ENCODE assay signal across 9 cellular contexts in genomic region chr9:133141833-133142594, GRCh38.
DNase-seq lines count a peak whose midpoint lies in the region; ATAC-seq and TF ChIP-seq lines count a peak whose summit lies in the region.
"Had no signal": no experiment of that assay in that cellular context is flagged by ENCODE, and none has a peak within 500 bp of the region (broad histone marks: within the 10 kb centered on the region; RNA-seq: fewer than 3 reads in every experiment).

No MANE protein-coding gene starts in this region.

- in situ Hi-C loops in GM13977 (cut with MboI; ENCODE audit: low pct_unique_long_range_greater_than_20kb, low sequenced_read_pairs, unreplicated experiment): loop anchor here (10.0 kb wide), 1 partner anchor 47 kb away; no protein-coding TSS in a partner anchor

- ATAC-seq in GM18907 (IDR thresholded peaks at IDR 0.05; ENCODE audit: unreplicated experiment): no peak
- no peak for ATAC-seq in HG02571 (IDR thresholded peaks at IDR 0.05; ENCODE audit: unreplicated experiment)

- DNase-seq in GM13977 (ENCODE audit: low spot score) (peak; percentile 80), cortex of kidney (lab: John Stamatoyannopoulos, UW) (no peak), iPS-NIHi7 (ENCODE audit: extremely low spot score) (no peak)
- peak; percentile 52 to 57 for DNase-seq in activated CD4-positive, alpha-beta T cell treated with anti-CD3 and anti-CD28 coated beads, Interleukin-2, amount 50 U/mL, for 4 hours
- DNase-seq in effector CD4-positive, alpha-beta T cell: peak; percentile 85
- DNase-seq in stimulated activated CD4-positive, alpha-beta T cell treated with anti-CD3 and anti-CD28 coated beads, TNF-alpha, amount 100 ng/mL, for 1 hour (ENCODE audit: low read depth in 3 of 3, low spot score in 1 of 3): peak in 2 of 3 donors; percentile 41 to 67
- DNase-seq: IMR-90 had no signal

- peak; percentile 2 for TF ChIP-seq CTCF in GM13977 (IDR thresholded peaks at IDR 0.05; ENCODE audit: extremely low read depth, insufficient read depth, missing control alignments)

Comparison
In these comparisons a context has a peak if more than half of its experiments do, and no peak if none do; other contexts are left out.
1. DNase-seq: peak in GM13977 (single experiment), activated CD4-positive, alpha-beta T cell treated with anti-CD3 and anti-CD28 coated beads, Interleukin-2, amount 50 U/mL, for 4 hours (2 of 2), effector CD4-positive, alpha-beta T cell (single experiment) and stimulated activated CD4-positive, alpha-beta T cell treated with anti-CD3 and anti-CD28 coated beads, TNF-alpha, amount 100 ng/mL, for 1 hour (2 of 3); none in cortex of kidney (single experiment) and iPS-NIHi7 (single experiment).